14 cellular contexts compared by ENCODE assay signal in genomic region chr5:133122711-133123110, GRCh38.
DNase-seq lines count a peak whose midpoint lies in the region; ATAC-seq and TF ChIP-seq lines count a peak whose summit lies in the region.
"Had no signal": no experiment of that assay in that cellular context is flagged by ENCODE, and none has a peak within 500 bp of the region (broad histone marks: within the 10 kb centered on the region; RNA-seq: fewer than 3 reads in every experiment).

No MANE protein-coding gene starts in this region.

- peak; percentile 29 for DNase-seq in activated CD8-positive, alpha-beta memory T cell treated with anti-CD3 and anti-CD28 coated beads, Interleukin-2, amount 50 U/mL, for 48 hours
- DNase-seq in activated CD8-positive, alpha-beta memory T cell treated with anti-CD3 and anti-CD28 coated beads, Interleukin-2, amount 10 ng/mL, durations not matched to agents 7 days and 5 days, result no peak
- peak; percentile 51 for DNase-seq in NCI-H69 (lab: John Stamatoyannopoulos, UW)
- no peak for DNase-seq in chondrocyte (ENCODE audit: low spot score)
- DNase-seq in psoas muscle, result no peak
- DNase-seq in activated CD4-positive, alpha-beta T cell treated with anti-CD3 and anti-CD28 coated beads, Interleukin-2, amount 10 ng/mL, durations not matched to agents 7 days and 5 days, result no peak
- no peak for DNase-seq in stimulated activated CD4-positive, alpha-beta T cell treated with anti-CD3 and anti-CD28 coated beads, Interleukin-12 subunit alpha, Interleukin-12 subunit beta, amount 100 ng/mL, for 4 hours
- no peak for DNase-seq in vagina (ENCODE audit: extremely low spot score in 2 of 2)
- DNase-seq: ACHN; CD4-positive, CD25-positive, alpha-beta regulatory T cell; GF-D8; HCEC 1CT; HFFc6 had no signal

- H3K27me3 Mint-ChIP-seq in activated CD8-positive, alpha-beta memory T cell treated with anti-CD3 and anti-CD28 coated beads, Interleukin-2, amount 10 ng/mL, durations not matched to agents 7 days and 5 days, result no peaks in the 10 kb centered on the region
- H3K27me3 Mint-ChIP-seq in chondrocyte (ENCODE audit: low read depth), result peaks cover 7% of the 10 kb centered on the region
- H3K27me3 Mint-ChIP-seq in activated CD4-positive, alpha-beta T cell treated with anti-CD3 and anti-CD28 coated beads, Interleukin-2, amount 10 ng/mL, durations not matched to agents 7 days and 5 days, result peaks cover 2% of the 10 kb centered on the region

- H3K27ac Mint-ChIP-seq in activated CD8-positive, alpha-beta memory T cell treated with anti-CD3 and anti-CD28 coated beads, Interleukin-2, amount 10 ng/mL, durations not matched to agents 7 days and 5 days, result no peak overlapping the region
- H3K27ac Mint-ChIP-seq in chondrocyte (ENCODE audit: unreplicated experiment), result peak overlapping the region; percentile 9
- no peak overlapping the region for H3K27ac Mint-ChIP-seq in activated CD4-positive, alpha-beta T cell treated with anti-CD3 and anti-CD28 coated beads, Interleukin-2, amount 10 ng/mL, durations not matched to agents 7 days and 5 days
- H3K27ac Mint-ChIP-seq: CD4-positive, CD25-positive, alpha-beta regulatory T cell; HFFc6 had no signal

- H3K9me3 ChIP-seq in psoas muscle (no peaks in the 10 kb centered on the region), vagina (no peaks in the 10 kb centered on the region)
- H3K9me3 ChIP-seq: BLaER1 treated with 17β-estradiol and CSF1 and Interleukin-3, amounts not matched to agents 10 nM and 100 nM had no signal

- no peaks in the 10 kb centered on the region for H3K36me3 Mint-ChIP-seq in activated CD8-positive, alpha-beta memory T cell treated with anti-CD3 and anti-CD28 coated beads, Interleukin-2, amount 10 ng/mL, durations not matched to agents 7 days and 5 days
- peaks cover 2% of the 10 kb centered on the region for H3K36me3 Mint-ChIP-seq in chondrocyte (ENCODE audit: low read depth)
- H3K36me3 Mint-ChIP-seq in activated CD4-positive, alpha-beta T cell treated with anti-CD3 and anti-CD28 coated beads, Interleukin-2, amount 10 ng/mL, durations not matched to agents 7 days and 5 days (ENCODE audit: low read depth), result no peaks in the 10 kb centered on the region
- H3K36me3 Mint-ChIP-seq: CD4-positive, CD25-positive, alpha-beta regulatory T cell had no signal

- no peak for ATAC-seq in activated CD8-positive, alpha-beta memory T cell treated with anti-CD3 and anti-CD28 coated beads, Interleukin-2, amount 10 ng/mL, durations not matched to agents 7 days and 5 days
- no peak for ATAC-seq in psoas muscle

- H3K36me3 ChIP-seq in psoas muscle (ENCODE audit: insufficient read depth in 1 of 2, low read depth in 1 of 2) (no peaks in the 10 kb centered on the region), vagina (no peaks in the 10 kb centered on the region)
- H3K36me3 ChIP-seq: BLaER1 treated with 17β-estradiol and CSF1 and Interleukin-3, amounts not matched to agents 10 nM and 100 nM had no signal

- 84 to 88% (median 84%) methylated on average over 4 of the region's 4 CpGs for WGBS in psoas muscle, 3 donors

- H3K4me3 ChIP-seq in psoas muscle, result no peak overlapping the region
- H3K4me3 ChIP-seq in vagina, result no peak overlapping the region
- H3K4me3 ChIP-seq: BLaER1 treated with 17β-estradiol and CSF1 and Interleukin-3, amounts not matched to agents 10 nM and 100 nM had no signal

- H3K27me3 ChIP-seq in psoas muscle (ENCODE audit: insufficient read depth in 3 of 3, low read length in 2 of 3) (no peaks in the 10 kb centered on the region), vagina (no peaks in the 10 kb centered on the region)
- H3K27me3 ChIP-seq: BLaER1 treated with 17β-estradiol and CSF1 and Interleukin-3, amounts not matched to agents 10 nM and 100 nM had no signal

- H3K4me3 Mint-ChIP-seq in activated CD8-positive, alpha-beta memory T cell treated with anti-CD3 and anti-CD28 coated beads, Interleukin-2, amount 10 ng/mL, durations not matched to agents 7 days and 5 days, result no peak overlapping the region
- H3K4me3 Mint-ChIP-seq in chondrocyte (ENCODE audit: unreplicated experiment), result no peak overlapping the region
- H3K4me3 Mint-ChIP-seq in activated CD4-positive, alpha-beta T cell treated with anti-CD3 and anti-CD28 coated beads, Interleukin-2, amount 10 ng/mL, durations not matched to agents 7 days and 5 days, result no peak overlapping the region
- H3K4me3 Mint-ChIP-seq: CD4-positive, CD25-positive, alpha-beta regulatory T cell; HFFc6 had no signal

- H3K9me3 Mint-ChIP-seq in activated CD8-positive, alpha-beta memory T cell treated with anti-CD3 and anti-CD28 coated beads, Interleukin-2, amount 10 ng/mL, durations not matched to agents 7 days and 5 days (ENCODE audit: low read depth), result no peaks in the 10 kb centered on the region
- no peaks in the 10 kb centered on the region for H3K9me3 Mint-ChIP-seq in chondrocyte (ENCODE audit: low read depth)
- no peaks in the 10 kb centered on the region for H3K9me3 Mint-ChIP-seq in activated CD4-positive, alpha-beta T cell treated with anti-CD3 and anti-CD28 coated beads, Interleukin-2, amount 10 ng/mL, durations not matched to agents 7 days and 5 days
- H3K9me3 Mint-ChIP-seq: HFFc6 had no signal

- POLR2A ChIA-PET in activated CD4-positive, alpha-beta T cell treated with anti-CD3 and anti-CD28 coated beads, Interleukin-2, amount 10 ng/mL, durations not matched to agents 7 days and 5 days (lab: Charles Lee), result no interaction called here

- peaks cover 62% of the 10 kb centered on the region for H3K4me1 ChIP-seq in psoas muscle
- peaks cover 25% of the 10 kb centered on the region for H3K4me1 ChIP-seq in vagina

- no peak for TF ChIP-seq CTCF in chondrocyte (IDR thresholded peaks at IDR 0.05)
- TF ChIP-seq CTCF in psoas muscle (IDR thresholded peaks at IDR 0.05), result no peak
- TF ChIP-seq CTCF in vagina (IDR thresholded peaks at IDR 0.05), result no peak

- H3K27ac ChIP-seq in psoas muscle (peak overlapping the region; percentile 88), vagina (no peak overlapping the region)

- no peak for TF ChIP-seq POLR2A in vagina (IDR thresholded peaks at IDR 0.05)

- CTCF ChIA-PET in activated CD8-positive, alpha-beta memory T cell treated with anti-CD3 and anti-CD28 coated beads, Interleukin-2, amount 10 ng/mL, durations not matched to agents 7 days and 5 days (lab: Charles Lee), result no interaction called here
- CTCF ChIA-PET in activated CD4-positive, alpha-beta T cell treated with anti-CD3 and anti-CD28 coated beads, Interleukin-2, amount 10 ng/mL, durations not matched to agents 7 days and 5 days (lab: Charles Lee), result interaction anchor here (1.2 kb wide), 1 partner anchor 8 kb away, joined by 4 read pairs; no protein-coding TSS in a partner anchor

- intact Hi-C loops in psoas muscle (cut with DNase I), result no loop called here
- intact Hi-C loops in vagina (cut with DNase I), result no loop called here

- no peaks in the 10 kb centered on the region for H3K4me1 Mint-ChIP-seq in activated CD8-positive, alpha-beta memory T cell treated with anti-CD3 and anti-CD28 coated beads, Interleukin-2, amount 10 ng/mL, durations not matched to agents 7 days and 5 days
- peaks cover 4% of the 10 kb centered on the region for H3K4me1 Mint-ChIP-seq in chondrocyte (ENCODE audit: low read depth)
- H3K4me1 Mint-ChIP-seq in activated CD4-positive, alpha-beta T cell treated with anti-CD3 and anti-CD28 coated beads, Interleukin-2, amount 10 ng/mL, durations not matched to agents 7 days and 5 days, result no peaks in the 10 kb centered on the region
- H3K4me1 Mint-ChIP-seq: CD4-positive, CD25-positive, alpha-beta regulatory T cell had no signal

Comparison
In these comparisons a context has a peak if more than half of its experiments do, and no peak if none do; other contexts are left out.
1. DNase-seq: peak in activated CD8-positive, alpha-beta memory T cell treated with anti-CD3 and anti-CD28 coated beads, Interleukin-2, amount 50 U/mL, for 48 hours (single experiment) and NCI-H69 (single experiment); none in activated CD8-positive, alpha-beta memory T cell treated with anti-CD3 and anti-CD28 coated beads, Interleukin-2, amount 10 ng/mL, durations not matched to agents 7 days and 5 days (single experiment), chondrocyte (single experiment), psoas muscle (0 of 2), activated CD4-positive, alpha-beta T cell treated with anti-CD3 and anti-CD28 coated beads, Interleukin-2, amount 10 ng/mL, durations not matched to agents 7 days and 5 days (single experiment), stimulated activated CD4-positive, alpha-beta T cell treated with anti-CD3 and anti-CD28 coated beads, Interleukin-12 subunit alpha, Interleukin-12 subunit beta, amount 100 ng/mL, for 4 hours (single experiment) and vagina (0 of 2).